19 cellular contexts compared by ENCODE assay signal in genomic region chr6:56727097-56727845, GRCh38.
DNase-seq lines count a peak whose midpoint lies in the region; ATAC-seq and TF ChIP-seq lines count a peak whose summit lies in the region.
"Had no signal": no experiment of that assay in that cellular context is flagged by ENCODE, and none has a peak within 500 bp of the region (broad histone marks: within the 10 kb centered on the region; RNA-seq: fewer than 3 reads in every experiment).

No MANE protein-coding gene starts in this region.

- H2AK5ac ChIP-seq in mesendoderm (ENCODE audit: low read length) = no peak overlapping the region

- peaks cover 69% of the 10 kb centered on the region for H3K4me1 Mint-ChIP-seq in chondrocyte (ENCODE audit: low read depth)

- peak overlapping the region; percentile 24 for H2BK5ac ChIP-seq in mesendoderm (ENCODE audit: low read length)

- H3K27ac ChIP-seq in ACC112 (ENCODE audit: low read depth, low read length) (peak overlapping the region; percentile 98), HUES48 (ENCODE audit: low read depth, low read length) (peak overlapping the region; percentile 71), mesendoderm (ENCODE audit: low read depth, low read length) (peak overlapping the region; percentile 29), right cardiac atrium (ENCODE audit: low read length) (no peak overlapping the region)
- H3K27ac ChIP-seq: foreskin keratinocyte, HL-60, thyroid gland had no signal

- no peak for DNase-seq in chondrocyte (ENCODE audit: low spot score)
- DNase-seq in mesendoderm = peak; percentile 88
- DNase-seq in activated T-cell treated with anti-CD3 and anti-CD28 coated beads, Interleukin-2, amount 50 U/mL, for 48 hours = no peak
- no peak for DNase-seq in right cardiac atrium
- DNase-seq in DMS53 treated with DMSO at 0.1 percent for 48 hours (lab: John Stamatoyannopoulos, UW; ENCODE audit: unreplicated experiment) = no peak
- DNase-seq in erythroblast (lab: John Stamatoyannopoulos, UW) = no peak
- DNase-seq: ACHN; activated CD4-positive, CD25-positive, alpha-beta regulatory T cell; activated T-cell treated with anti-CD3 and anti-CD28 coated beads, Interleukin-2, amount 50 U/mL, for 1 hour; adrenal gland; dermis blood vessel endothelial cell; DMS79; foreskin keratinocyte; NCI-H2171 treated with DMSO at 0.1 percent for 48 hours; nephron progenitor cell; thyroid gland had no signal

- H2BK15ac ChIP-seq in mesendoderm (replicated peaks; ENCODE audit: low read depth) = no peak overlapping the region

- H3K9ac ChIP-seq in HUES48 (ENCODE audit: low read depth, low read length) (no peak overlapping the region), mesendoderm (ENCODE audit: low read length) (no peak overlapping the region)

- no peak overlapping the region for H4K8ac ChIP-seq in mesendoderm (ENCODE audit: low read depth, low read length)

- WGBS in mesendoderm (ENCODE audit: extremely low coverage, insufficient coverage, low lambda C conversion rate) = no CpG with 5 or more reads among the region's 4 CpGs
- WGBS in right cardiac atrium = 71% methylated on average over 4 of the region's 4 CpGs

- H3K27me3 Mint-ChIP-seq in chondrocyte (ENCODE audit: low read depth) = no peaks in the 10 kb centered on the region

- no peak for TF ChIP-seq CTCF in chondrocyte (IDR thresholded peaks at IDR 0.05)

- peak overlapping the region; percentile 51 for H3K27ac Mint-ChIP-seq in chondrocyte (ENCODE audit: unreplicated experiment)
- H3K27ac Mint-ChIP-seq: nephron progenitor cell had no signal

- no peak overlapping the region for H3K4me3 ChIP-seq in ACC112 (ENCODE audit: low read depth, low read length)
- H3K4me3 ChIP-seq in HUES48 (ENCODE audit: low read depth, low read length) = no peak overlapping the region
- no peak overlapping the region for H3K4me3 ChIP-seq in mesendoderm (ENCODE audit: low read length)
- H3K4me3 ChIP-seq in right cardiac atrium (ENCODE audit: low read length) = no peak overlapping the region
- H3K4me3 ChIP-seq: adrenal gland, thyroid gland had no signal

- H3K79me2 ChIP-seq in ACC112 (ENCODE audit: control insufficient read depth, insufficient read depth, low read length, unreplicated experiment) (peaks cover 67% of the 10 kb centered on the region), mesendoderm (ENCODE audit: control insufficient read depth, insufficient read depth, low read length) (peaks cover 8% of the 10 kb centered on the region)

- peak overlapping the region; percentile 34 for H3K56ac ChIP-seq in mesendoderm (ENCODE audit: low read length)

- no peak overlapping the region for H4K5ac ChIP-seq in mesendoderm (ENCODE audit: low read length)

- H3K4me1 ChIP-seq in ACC112 (ENCODE audit: control insufficient read depth, insufficient read depth, low read length, unreplicated experiment) (peaks cover 83% of the 10 kb centered on the region), HUES48 (ENCODE audit: control insufficient read depth, insufficient read depth, low read length) (peaks cover 51% of the 10 kb centered on the region), mesendoderm (ENCODE audit: control insufficient read depth, low read depth, low read length) (peaks cover 20% of the 10 kb centered on the region), right cardiac atrium (ENCODE audit: control insufficient read depth, insufficient read depth, low read length) (peaks cover 3% of the 10 kb centered on the region)
- H3K4me1 ChIP-seq: thyroid gland had no signal

- H3K27me3 ChIP-seq in ACC112 (ENCODE audit: insufficient read depth, low read length) = no peaks in the 10 kb centered on the region
- H3K27me3 ChIP-seq in HUES48 (ENCODE audit: control insufficient read depth, insufficient read depth, low read length) = no peaks in the 10 kb centered on the region
- H3K27me3 ChIP-seq in mesendoderm (ENCODE audit: insufficient read depth, low read length, poor library complexity) = no peaks in the 10 kb centered on the region
- H3K27me3 ChIP-seq in right cardiac atrium (ENCODE audit: control insufficient read depth, insufficient read depth) = no peaks in the 10 kb centered on the region
- H3K27me3 ChIP-seq: adrenal gland, foreskin keratinocyte, thyroid gland had no signal

- H3K4ac ChIP-seq in mesendoderm (ENCODE audit: low read depth, low read length) = no peak overlapping the region

- no peak overlapping the region for H3K4me3 Mint-ChIP-seq in chondrocyte (ENCODE audit: unreplicated experiment)
- H3K4me3 Mint-ChIP-seq: nephron progenitor cell had no signal

- H3K36me3 Mint-ChIP-seq in chondrocyte (ENCODE audit: low read depth) = no peaks in the 10 kb centered on the region

- no peak overlapping the region for H3K23ac ChIP-seq in mesendoderm (ENCODE audit: low read length)

- H3K36me3 ChIP-seq in ACC112 (ENCODE audit: insufficient read depth, low read length) = no peaks in the 10 kb centered on the region
- H3K36me3 ChIP-seq in HUES48 (ENCODE audit: control insufficient read depth, insufficient read depth, low read length) = no peaks in the 10 kb centered on the region
- H3K36me3 ChIP-seq in mesendoderm (ENCODE audit: control insufficient read depth, insufficient read depth, low read length) = no peaks in the 10 kb centered on the region
- H3K36me3 ChIP-seq: adrenal gland, thyroid gland had no signal

- no peak overlapping the region for H2AFZ ChIP-seq in ACC112 (ENCODE audit: low read length, unreplicated experiment)

- TF ChIP-seq POLR2A in erythroblast (IDR thresholded peaks at IDR 0.05; ENCODE audit: low read length) = no peak

- H3K9me3 ChIP-seq in HUES48 (ENCODE audit: control insufficient read depth, insufficient read depth, low read length) (no peaks in the 10 kb centered on the region), right cardiac atrium (ENCODE audit: control insufficient read depth, low read length) (no peaks in the 10 kb centered on the region)
- H3K9me3 ChIP-seq: adrenal gland, thyroid gland had no signal

- H2BK120ac ChIP-seq in mesendoderm (ENCODE audit: low read depth, low read length) = no peak overlapping the region

- no peaks in the 10 kb centered on the region for H3K9me3 Mint-ChIP-seq in chondrocyte (ENCODE audit: low read depth)
- H3K9me3 Mint-ChIP-seq: nephron progenitor cell had no signal

- H3K4me2 ChIP-seq in mesendoderm (ENCODE audit: low read length) = no peak overlapping the region

- no peak for ATAC-seq in right cardiac atrium
- ATAC-seq: foreskin keratinocyte had no signal

- intact Hi-C loops in right cardiac atrium (cut with DNase I) = no loop called here

- H3K79me1 ChIP-seq in mesendoderm (ENCODE audit: low read length) = peaks cover 4% of the 10 kb centered on the region

- H3K18ac ChIP-seq in mesendoderm (ENCODE audit: low read length) = no peak overlapping the region
